In genomic region chr13:32075150-32075851, GRCh38 we compare ENCODE assay signal across 1 cellular context.
TF ChIP-seq lines count a peak whose summit lies in the region.

No MANE protein-coding gene starts in this region.

TF ChIP-seq in HepG2, 621 proteins besides CTCF, POLR2A, EP300 and RAD21 (continued from another document and continues in another):
- TF ChIP-seq TBX3 (IDR thresholded peaks at IDR 0.05; ENCODE audit: borderline replicate concordance) = peak; percentile 58; the same call in 1 of the 2 replicates
- no peak for TF ChIP-seq ZXDC (CRISPR knock-in tag; IDR thresholded peaks at IDR 0.05)
- no peak for TF ChIP-seq RAD51 (IDR thresholded peaks at IDR 0.05; ENCODE audit: borderline replicate concordance)
- no peak for TF ChIP-seq KDM2A (CRISPR knock-in tag; IDR thresholded peaks at IDR 0.05; ENCODE audit: borderline replicate concordance, low read depth)
- peak; percentile 27; the same call in 1 of the 2 replicates for TF ChIP-seq ZNF503 (CRISPR knock-in tag; IDR thresholded peaks at IDR 0.05)
- TF ChIP-seq EZH2 (conservative IDR thresholded peaks at IDR 0.05; ENCODE audit: low read depth, low read length) = no peak
- no peak for TF ChIP-seq MBNL3 (CRISPR knock-in tag; conservative IDR thresholded peaks at IDR 0.05)
- no peak for TF ChIP-seq ARNTL (CRISPR knock-in tag; IDR thresholded peaks at IDR 0.05)
- TF ChIP-seq MEIS1 (CRISPR knock-in tag; IDR thresholded peaks at IDR 0.05; ENCODE audit: borderline replicate concordance) = no peak
- TF ChIP-seq ZNF318 (CRISPR knock-in tag; IDR thresholded peaks at IDR 0.05) = no peak
- no peak for TF ChIP-seq FIP1L1 (IDR thresholded peaks at IDR 0.05; ENCODE audit: borderline replicate concordance, insufficient read depth, low read depth, low read length)
- no peak for TF ChIP-seq ZBED4 (CRISPR knock-in tag; IDR thresholded peaks at IDR 0.05; ENCODE audit: borderline replicate concordance)
- TF ChIP-seq PREB (CRISPR knock-in tag; IDR thresholded peaks at IDR 0.05) = no peak
- TF ChIP-seq PHF8 (CRISPR knock-in tag; IDR thresholded peaks at IDR 0.05) = no peak
- TF ChIP-seq ZNF18 (CRISPR knock-in tag; IDR thresholded peaks at IDR 0.05; ENCODE audit: insufficient replicate concordance) = no peak
- TF ChIP-seq FOSL1 (CRISPR knock-in tag; IDR thresholded peaks at IDR 0.05; ENCODE audit: borderline replicate concordance) = no peak
- no peak for TF ChIP-seq SIN3B (IDR thresholded peaks at IDR 0.05; ENCODE audit: low read length)
- TF ChIP-seq TFDP2 (CRISPR knock-in tag; IDR thresholded peaks at IDR 0.05) = no peak
- TF ChIP-seq RARA (CRISPR knock-in tag; IDR thresholded peaks at IDR 0.05) = peak; percentile 10; the same call in 1 of the 2 replicates
- no peak for TF ChIP-seq ATF3 (CRISPR knock-in tag; IDR thresholded peaks at IDR 0.05)
- peak; percentile 85 for TF ChIP-seq ARID3A (IDR thresholded peaks at IDR 0.05; ENCODE audit: low read depth, low read length)
- TF ChIP-seq FUBP1 (CRISPR knock-in tag; IDR thresholded peaks at IDR 0.05; ENCODE audit: borderline replicate concordance) = no peak
- TF ChIP-seq ZMYM2 (CRISPR knock-in tag; IDR thresholded peaks at IDR 0.05) = no peak
- TF ChIP-seq ZNF572 (CRISPR knock-in tag; IDR thresholded peaks at IDR 0.05) = no peak
- TF ChIP-seq RORA (CRISPR knock-in tag; IDR thresholded peaks at IDR 0.05) = no peak
